In the genomic region with DNA sequence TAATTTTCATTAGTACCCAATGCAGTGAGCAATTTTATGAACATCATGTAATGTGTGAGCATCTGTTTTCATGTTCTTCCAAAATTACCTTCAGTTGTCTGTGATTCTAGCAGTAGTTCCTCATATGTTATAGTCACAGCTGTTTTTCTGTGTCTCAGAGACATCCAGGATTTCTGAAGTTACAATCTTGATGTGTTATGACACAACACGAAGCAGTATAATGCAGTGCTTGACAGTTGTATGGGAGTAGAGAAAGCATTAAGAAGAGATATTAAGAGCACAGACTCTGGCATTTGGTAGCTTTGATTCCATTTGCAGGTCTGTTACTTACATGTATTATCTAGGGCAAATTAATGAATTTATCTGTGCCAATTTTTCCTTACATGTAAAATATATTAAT, we compare ENCODE assay signal across 32 cellular contexts.
"Had no signal": no experiment of that assay in that cellular context is flagged by ENCODE, and none has a peak within 500 bp of the region (broad histone marks: within the 10 kb centered on the region; RNA-seq: fewer than 3 reads in every experiment).

No MANE protein-coding gene starts in this region.

- ATAC-seq: activated naive CD4-positive, alpha-beta T cell treated with anti-CD3 and anti-CD28 coated beads, Interleukin-2, amount 50 U/mL, for 72 hours; activated naive CD8-positive, alpha-beta T cell treated with anti-CD3 and anti-CD28 coated beads, Interleukin-2, amount 50 U/mL, for 24 hours; activated T-cell treated with anti-CD3 and anti-CD28 coated beads, Interleukin-2, amount 50 U/mL, for 4 hours; activated T-cell treated with anti-CD3 and anti-CD28 coated beads, Interleukin-2, amount 50 U/mL, for 72 hours; activated T-helper 17 cell treated with anti-CD3 and anti-CD28 coated beads, Interleukin-2, amount 50 U/mL, for 72 hours; body of pancreas had no signal

- H3K4me3 ChIP-seq: adrenal gland, ascending aorta, body of pancreas, breast epithelium, cardiac muscle cell had no signal

- H3K27me3 ChIP-seq: adrenal gland, ascending aorta, body of pancreas, brain microvascular endothelial cell, breast epithelium, cardiac muscle cell had no signal

- H3K9me3 ChIP-seq: adrenal gland, ascending aorta, body of pancreas, breast epithelium had no signal

- H3K27ac ChIP-seq: adrenal gland, ascending aorta, body of pancreas, brain microvascular endothelial cell, breast epithelium, cardiac muscle cell had no signal

- FAIRE-seq: astrocyte, bronchial epithelial cell had no signal

- DNase-seq: activated effector memory CD4-positive, alpha-beta T cell treated with anti-CD3 and anti-CD28 coated beads, Interleukin-2, amount 50 U/mL, for 16 hours; activated effector memory CD4-positive, alpha-beta T cell treated with Interleukin-2 at 50 U/mL for 16 hours; activated gamma-delta T cell; activated gamma-delta T cell treated with Interleukin-2 at 50 U/mL for 16 hours; activated naive CD4-positive, alpha-beta T cell; activated naive CD4-positive, alpha-beta T cell treated with anti-CD3 and anti-CD28 coated beads for 36 hours; activated naive CD4-positive, alpha-beta T cell treated with anti-CD3 and anti-CD28 coated beads, Interleukin-2, amount 10 ng/mL, durations not matched to agents 7 days and 5 days; activated naive CD4-positive, alpha-beta T cell treated with anti-CD3 and anti-CD28 coated beads, Interleukin-2, amount 50 U/mL, for 16 hours; activated naive CD4-positive, alpha-beta T cell treated with Interleukin-2 at 50 U/mL for 16 hours; activated naive CD8-positive, alpha-beta T cell treated with anti-CD3 and anti-CD28 coated beads for 36 hours; activated naive CD8-positive, alpha-beta T cell treated with anti-CD3 and anti-CD28 coated beads, Interleukin-2, amount 10 ng/mL, durations not matched to agents 7 days and 5 days; activated naive CD8-positive, alpha-beta T cell treated with anti-CD3 and anti-CD28 coated beads, Interleukin-2, amount 50 U/mL, for 24 hours; activated T-cell treated with anti-CD3 and anti-CD28 coated beads, Interleukin-2, amount 50 U/mL, for 24 hours; activated T-cell treated with anti-CD3 and anti-CD28 coated beads, Interleukin-2, amount 50 U/mL, for 4 hours; activated T-cell treated with anti-CD3 and anti-CD28 coated beads, Interleukin-2, amount 50 U/mL, for 48 hours; activated T-cell treated with anti-CD3 and anti-CD28 coated beads, Interleukin-2, amount 50 U/mL, for 72 hours; adrenal gland; amniotic stem cell; amygdala; anterior cingulate cortex; aorta; body of pancreas; brain microvascular endothelial cell; central memory CD4-positive, alpha-beta T cell; cerebellar nuclear complex had no signal

- H3K36me3 ChIP-seq: adrenal gland, ascending aorta, brain microvascular endothelial cell, breast epithelium, cardiac muscle cell had no signal
